ENCODE assay signal across 21 cellular contexts in genomic region chr5:157506066-157506590, GRCh38. TPM values are rescaled to one million over a fixed set of nuclear protein-coding genes. Genes with fewer than 3 reads are reported as not detected.
DNase-seq lines count a peak whose midpoint lies in the region; ATAC-seq, FAIRE-seq and TF ChIP-seq lines count a peak whose summit lies in the region.
"Had no signal": no experiment of that assay in that cellular context is flagged by ENCODE, and none has a peak within 500 bp of the region (broad histone marks: within the 10 kb centered on the region; RNA-seq: fewer than 3 reads in every experiment).

No MANE protein-coding gene starts in this region.

- H2AK9ac ChIP-seq in IMR-90 (replicated peaks; ENCODE audit: low read depth, low read length, poor library complexity) = no peak overlapping the region

- no peak overlapping the region for H3K23ac ChIP-seq in IMR-90 (ENCODE audit: low read depth, low read length)

- no peak for DNase-seq in IMR-90
- no peak for DNase-seq in GM12878 (ENCODE audit: low read depth, low spot score)
- DNase-seq in NCI-H446 treated with DMSO at 0.1 percent for 48 hours (lab: John Stamatoyannopoulos, UW) = no peak
- no peak for DNase-seq in prostate gland (ENCODE audit: low spot score)
- DNase-seq: activated T-cell treated with anti-CD3 and anti-CD28 coated beads for 4 hours; AML-193; Calu3; esophagus squamous epithelium; left colon; MM.1S; NCI-H1436 treated with DMSO at 0.1 percent for 48 hours; NCI-H2171; NCI-H526; posterior cingulate gyrus; stimulated activated CD4-positive, alpha-beta T cell treated with anti-CD3 and anti-CD28 coated beads, Interleukin-1b, Interleukin-23, amount 100 ng/mL, for 48 hours; stimulated activated naive CD8-positive, alpha-beta T cell treated with anti-CD3 and anti-CD28 coated beads, Interleukin-15, Interleukin-2, amounts not matched to agents 100 U/mL and 50 U/mL, for 24 hours had no signal

- no peak overlapping the region for H4K91ac ChIP-seq in IMR-90 (ENCODE audit: insufficient read depth, low read depth, low read length)

- H3K4me2 ChIP-seq in DOHH2 (ENCODE audit: low read length) (peak overlapping the region; percentile 62), IMR-90 (ENCODE audit: low read depth, low read length) (no peak overlapping the region), GM12878 (ENCODE audit: control insufficient read depth, insufficient read depth) (peak overlapping the region; percentile 14; the same call in 1 of the 2 replicates), skeletal muscle satellite cell (ENCODE audit: low read length) (peak overlapping the region; percentile 13)

- H3K27me3 ChIP-seq in DOHH2 (ENCODE audit: control insufficient read depth, low read length) (no peaks in the 10 kb centered on the region), IMR-90 (ENCODE audit: control insufficient read depth, insufficient read depth, low read length) (no peaks in the 10 kb centered on the region), GM12878 (replicated peaks in 1 of 2; ENCODE audit: control insufficient read depth in 2 of 2, insufficient read depth in 2 of 2, low read length in 1 of 2) (no peaks in the 10 kb centered on the region), skeletal muscle satellite cell (ENCODE audit: control insufficient read depth, insufficient read depth, low read length) (no peaks in the 10 kb centered on the region), prostate gland (replicated peaks; ENCODE audit: insufficient read depth) (no peaks in the 10 kb centered on the region)
- H3K27me3 ChIP-seq: esophagus squamous epithelium, tibial artery had no signal

- H4K5ac ChIP-seq in IMR-90 (ENCODE audit: low read depth, low read length) = no peak overlapping the region

- no peak for FAIRE-seq in GM12878 (lab: Jason Lieb, UNC)

- no peak overlapping the region for H3K9ac ChIP-seq in IMR-90 (ENCODE audit: low read depth, low read length)
- no peak overlapping the region for H3K9ac ChIP-seq in GM12878 (ENCODE audit: control insufficient read depth, insufficient read depth, low read length)
- peak overlapping the region; percentile 48 for H3K9ac ChIP-seq in skeletal muscle satellite cell (ENCODE audit: low read depth, low read length)

- H3K27ac ChIP-seq in DOHH2 (ENCODE audit: low read depth, low read length) (peak overlapping the region; percentile 100), IMR-90 (ENCODE audit: insufficient read depth, low read length) (no peak overlapping the region), GM12878 (ENCODE audit: control insufficient read depth, insufficient read depth) (no peak overlapping the region; the same call in 1 of the 2 replicates), prostate gland (no peak overlapping the region)
- H3K27ac ChIP-seq: tibial artery had no signal

- no peak overlapping the region; the same call in 1 of the 2 replicates for H3K18ac ChIP-seq in IMR-90 (ENCODE audit: low read depth, low read length)

- no peaks in the 10 kb centered on the region for H3K9me2 ChIP-seq in DOHH2 (replicated peaks; ENCODE audit: control insufficient read depth, low read length)

- H3K9me3 ChIP-seq in DOHH2 (ENCODE audit: control insufficient read depth, insufficient read depth, low read length) = no peaks in the 10 kb centered on the region; the same call in 1 of the 2 replicates
- H3K9me3 ChIP-seq in IMR-90 (ENCODE audit: control insufficient read depth, insufficient read depth, low read length) = no peaks in the 10 kb centered on the region
- peaks cover 2% of the 10 kb centered on the region; the same call in 1 of the 3 replicates for H3K9me3 ChIP-seq in GM12878 (replicated peaks; ENCODE audit: control insufficient read depth, insufficient read depth, low read length)
- no peaks in the 10 kb centered on the region for H3K9me3 ChIP-seq in skeletal muscle satellite cell (replicated peaks; ENCODE audit: low read length)
- no peaks in the 10 kb centered on the region for H3K9me3 ChIP-seq in prostate gland
- H3K9me3 ChIP-seq: esophagus squamous epithelium, tibial artery had no signal

- intact Hi-C loops in IMR-90 (cut with micrococcal nuclease) (loop anchor here (10.0 kb wide), 1 partner anchor 209 kb away; no protein-coding TSS in a partner anchor), GM12878 (cut with micrococcal nuclease; ENCODE audit: unreplicated experiment) (no loop called here), prostate gland (cut with DNase I) (no loop called here)

- TF ChIP-seq CTCF in DOHH2 (IDR thresholded peaks at IDR 0.05; ENCODE audit: low read depth, low read length, poor library complexity, severe bottlenecking) = no peak
- no peak for TF ChIP-seq CTCF in IMR-90 (conservative IDR thresholded peaks at IDR 0.05; ENCODE audit: low read depth, low read length)
- no peak for TF ChIP-seq CTCF in GM12878 (IDR thresholded peaks at IDR 0.05 in 2 of 3, conservative IDR thresholded peaks at IDR 0.05 in 1 of 3; ENCODE audit: control insufficient read depth in 2 of 3, extremely low read depth in 1 of 3, insufficient read depth in 1 of 3, low read depth in 3 of 3, low read length in 3 of 3)
- TF ChIP-seq CTCF in prostate gland (IDR thresholded peaks at IDR 0.05) = no peak

- H3K4me1 ChIP-seq in DOHH2 (ENCODE audit: control insufficient read depth, low read length) (peaks cover 99% of the 10 kb centered on the region), IMR-90 (ENCODE audit: control insufficient read depth, insufficient read depth, low read length) (peaks cover 18% of the 10 kb centered on the region), GM12878 (ENCODE audit: control insufficient read depth, insufficient read depth, low read length) (peaks cover 59% of the 10 kb centered on the region), skeletal muscle satellite cell (ENCODE audit: control insufficient read depth, insufficient read depth, low read length) (peaks cover 42% of the 10 kb centered on the region), prostate gland (replicated peaks) (no peaks in the 10 kb centered on the region)

- dilution Hi-C loops in IMR-90 (cut with HindIII; ENCODE audit: low sequenced_read_pairs, unreplicated experiment) = no loop called here

- H2BK120ac ChIP-seq in IMR-90 (ENCODE audit: low read depth, low read length) = no peak overlapping the region

- H3K4me3 ChIP-seq in DOHH2 (ENCODE audit: low read length) (peak overlapping the region; percentile 51), IMR-90 (ENCODE audit: insufficient read depth, low read depth, low read length) (no peak overlapping the region), GM12878 (no peak overlapping the region), skeletal muscle satellite cell (ENCODE audit: low read length) (no peak overlapping the region), prostate gland (no peak overlapping the region)
- H3K4me3 ChIP-seq: esophagus squamous epithelium, tibial artery had no signal

- CTCF ChIA-PET in IMR-90 (lab: Yijun Ruan, JAX) = interaction anchor here (0.5 kb wide), 1 partner anchor 21 kb away, joined by 4 read pairs; no protein-coding TSS in a partner anchor
- CTCF ChIA-PET in GM12878 (lab: Yijun Ruan, JAX) = interaction anchor here (0.6 to 1.1 kb wide), 4 partner anchors 11 to 1688 kb away, joined by 3 read pairs; partner anchors contain the start of gene LSM11

- H3K36me3 ChIP-seq in DOHH2 (ENCODE audit: control insufficient read depth, low read length) (peaks cover 83% of the 10 kb centered on the region), IMR-90 (ENCODE audit: control insufficient read depth, insufficient read depth, low read length) (peaks cover 31% of the 10 kb centered on the region), GM12878 (ENCODE audit: control insufficient read depth in 2 of 2, insufficient read depth in 2 of 2, low read length in 1 of 2) (peaks cover 0 to 13% of the 10 kb centered on the region in 2 experiments; a peak in 2 of 4 replicates), skeletal muscle satellite cell (ENCODE audit: insufficient read depth, low read length) (peaks cover 46% of the 10 kb centered on the region), prostate gland (no peaks in the 10 kb centered on the region)

- POLR2A ChIA-PET in IMR-90 (lab: Charles Lee; ENCODE audit: unreplicated experiment) = no interaction called here
- POLR2A ChIA-PET in GM12878 (lab: Charles Lee) = no interaction called here

- no peak for TF ChIP-seq RAD21 in IMR-90 (IDR thresholded peaks at IDR 0.05; ENCODE audit: low read length)
- no peak for TF ChIP-seq RAD21 in GM12878 (IDR thresholded peaks at IDR 0.05; ENCODE audit: insufficient read depth, low read depth, low read length)

- H2AK5ac ChIP-seq in IMR-90 (ENCODE audit: low read depth, low read length) = no peak overlapping the region

- H2BK20ac ChIP-seq in IMR-90 (ENCODE audit: low read depth, low read length) = no peak overlapping the region

- SMC1A ChIA-PET in GM12878 (lab: Charles Lee; ENCODE audit: uncharacterized antibody, unreplicated experiment) = interaction anchor here (1.4 to 4.7 kb wide), 5 partner anchors 11 to 213 kb away, joined by 5 to 18 read pairs (median 8); no protein-coding TSS in a partner anchor

- no peak overlapping the region for H2AFZ ChIP-seq in IMR-90 (replicated peaks; ENCODE audit: low read length, poor library complexity)
- H2AFZ ChIP-seq in GM12878 (ENCODE audit: control insufficient read depth, low read depth, low read length) = no peak overlapping the region; the same call in 1 of the 2 replicates

- peaks cover 27% of the 10 kb centered on the region for H3K9me1 ChIP-seq in IMR-90 (ENCODE audit: insufficient read depth, low read length)

- RAD21 ChIA-PET in GM12878 (lab: Charles Lee; ENCODE audit: unreplicated experiment) = interaction anchor here (1.4 to 1.5 kb wide), 2 partner anchors 13 to 88 kb away, joined by 3 to 4 read pairs; no protein-coding TSS in a partner anchor

- H3K4ac ChIP-seq in IMR-90 (ENCODE audit: low read depth, low read length) = no peak overlapping the region

- peak overlapping the region; percentile 40 for H2BK5ac ChIP-seq in IMR-90 (ENCODE audit: low read depth, low read length, poor library complexity, severe bottlenecking)

- H3K56ac ChIP-seq in IMR-90 (ENCODE audit: extremely low read depth, insufficient read depth, low read length) = no peak overlapping the region

- in situ Hi-C loops in IMR-90 (cut with MboI; ENCODE audit: low sequenced_read_pairs) (loop anchor here (10.0 kb wide), 1 partner anchor 209 kb away; no protein-coding TSS in a partner anchor), GM12878 (cut with MboI) (no loop called here)

- BruUV-seq in IMR-90 (replicated peaks; lab: Mats Ljungman, UMichigan) (no TSS peak), GM12878 (replicated peaks; lab: Mats Ljungman, UMichigan) (no TSS peak)

- peaks cover 34 to 74% of the 10 kb centered on the region in 2 experiments for H3K79me1 ChIP-seq in IMR-90 (ENCODE audit: low read depth in 1 of 2, low read length in 2 of 2)

- no peaks in the 10 kb centered on the region for H4K20me1 ChIP-seq in DOHH2 (ENCODE audit: control insufficient read depth, insufficient read depth, low read depth, low read length)
- H4K20me1 ChIP-seq in IMR-90 (ENCODE audit: insufficient read depth, low read length) = peaks cover 9% of the 10 kb centered on the region
- no peaks in the 10 kb centered on the region for H4K20me1 ChIP-seq in GM12878 (ENCODE audit: control insufficient read depth, insufficient read depth)

- WGBS in IMR-90 (ENCODE audit: extremely low coverage in 2 of 2, insufficient read length in 1 of 2), 2 experiments = 88% methylated on average over 1 of the region's 3 CpGs; no CpG with 5 or more reads in 1 of the 2 experiments
- WGBS in GM12878 (ENCODE audit: insufficient coverage, insufficient replicate concordance, low lambda C conversion rate, missing lambda C conversion rate) = 20% methylated on average over 3 of the region's 3 CpGs
- 61% methylated on average over 3 of the region's 3 CpGs for WGBS in prostate gland

- H3F3A ChIP-seq in DOHH2 (ENCODE audit: control insufficient read depth, insufficient read depth) = peaks cover 65% of the 10 kb centered on the region

- no peak for TF ChIP-seq POLR2A in IMR-90 (IDR thresholded peaks at IDR 0.05; ENCODE audit: low read depth, low read length)
- no peak for TF ChIP-seq POLR2A in GM12878 (IDR thresholded peaks at IDR 0.05; ENCODE audit: low read depth, low read length)
- TF ChIP-seq POLR2A in prostate gland (IDR thresholded peaks at IDR 0.05) = no peak

- H3K14ac ChIP-seq in IMR-90 (replicated peaks; ENCODE audit: low read depth, low read length) = no peak overlapping the region

- H2BK15ac ChIP-seq in IMR-90 (ENCODE audit: low read depth, low read length) = no peak overlapping the region

- H4K8ac ChIP-seq in IMR-90 (ENCODE audit: low read depth in 2 of 2, low read length in 2 of 2) = no peak overlapping the region

- H3K79me2 ChIP-seq in DOHH2 (ENCODE audit: control insufficient read depth, low read length) (peaks cover 14% of the 10 kb centered on the region), GM12878 (ENCODE audit: control insufficient read depth, insufficient read depth, low read length) (no peaks in the 10 kb centered on the region)

- ATAC-seq in IMR-90 (ENCODE audit: low read depth) (no peak), GM12878 (no peak), HG02885 (IDR thresholded peaks at IDR 0.05; ENCODE audit: poor library complexity, unreplicated experiment) (no peak)
- ATAC-seq: stimulated activated naive CD8-positive, alpha-beta T cell treated with anti-CD3 and anti-CD28 coated beads, Interleukin-15, Interleukin-2, amounts not matched to agents 100 U/mL and 50 U/mL, for 24 hours had no signal

- TF ChIP-seq EP300 in GM12878 (IDR thresholded peaks at IDR 0.05; ENCODE audit: borderline replicate concordance in 1 of 2, control insufficient read depth in 1 of 2, low read depth in 2 of 2, low read length in 2 of 2) = no peak

RNA-seq across cellular contexts. Expression of gene NIPAL4, which starts 46.1 kb away (rescaled TPM):
- 0.18 and 0.28 TPM in 2 replicates for total RNA-seq in IMR-90 (2012; rRNA removed)
- polyA plus RNA-seq in IMR-90 (2012; rRNA removed) = 0.32 and 0.39 TPM in 2 replicates
- 0.10 and 0.25 TPM in 2 replicates for polyA plus RNA-seq in IMR-90 (2012; cell fraction: cytosol; rRNA removed)
- polyA plus RNA-seq in IMR-90 (2012; cell fraction: nucleus; rRNA removed; ENCODE audit: low replicate concordance) = 0.45 and 0.52 TPM in 2 replicates
- total RNA-seq in GM12878 (2013; cell fraction: nucleolus; rRNA removed) = 3.4 and 3.5 TPM in 2 replicates
- total RNA-seq in GM12878 (2014; rRNA removed) = 6.6 and 7.3 TPM in 2 replicates
- 3.9 and 4.1 TPM in 2 replicates for total RNA-seq in GM12878 (2014; rRNA removed; fragmentation: Illumina TruSeq; extraction: Trizol)
- total RNA-seq in GM12878 (2021) = 9.7 and 10.5 TPM in 2 replicates
- polyA plus RNA-seq in GM12878 (2011; ENCODE audit: low read depth) = 1.1 TPM
- 0.03 and 0.11 TPM in 2 replicates for polyA plus RNA-seq in GM12878 (2011; rRNA removed)
- 0.12 and 0.15 TPM in 2 replicates for polyA plus RNA-seq in GM12878 (2011; cell fraction: cytosol; rRNA removed)
- 0.03 and 0.22 TPM in 2 replicates for polyA plus RNA-seq in GM12878 (2011; cell fraction: nucleus; rRNA removed)
- polyA plus RNA-seq in GM12878 (2012) = 0.69 and 1.3 TPM in 2 replicates
- polyA plus RNA-seq in GM12878 (2014; fragmentation: Illumina TruSeq; extraction: Trizol) = 10.3 and 12.5 TPM in 2 replicates
- polyA plus RNA-seq in GM12878 (2014; fragmentation: Nextera tagmentation; extraction: Ambion mirVana) = 1 to 10 TPM; 3.3 to 5.2 TPM
- 4.5 and 4.8 TPM in 2 replicates for polyA plus RNA-seq in GM12878 (2014; rRNA removed)
- 10 to 100 TPM; 12.8 to 15.5 TPM for polyA plus RNA-seq in GM12878 (2016; fragmentation: Nextera tagmentation; extraction: Ambion mirVana)
- not detected in 2 replicates for polyA minus RNA-seq in GM12878 (2011; rRNA and poly(A)+ RNA removed)
- not detected in 2 replicates for polyA minus RNA-seq in GM12878 (2011; cell fraction: cytosol; rRNA and poly(A)+ RNA removed)
- polyA minus RNA-seq in GM12878 (2011; cell fraction: nucleus; rRNA and poly(A)+ RNA removed) = 0.24 TPM in 1 of 2 replicates, not detected in the other
- 0.22 TPM in 1 of 2 replicates, not detected in the other for total RNA-seq in skeletal muscle satellite cell (2012; rRNA removed)
- total RNA-seq in prostate gland = 1 to 10 TPM; 2.7 to 2.8 TPM
- total RNA-seq: neural crest cell had no signal
